Comparison of ENCODE assay signal across 27 cellular contexts in genomic region chr12:11668611-11669010, GRCh38. TPM values are rescaled to one million over a fixed set of nuclear protein-coding genes. Genes with fewer than 3 reads are reported as not detected.
A peak's percentile ranks its signal among the peaks of the same experiment; 100 is the strongest.
DNase-seq lines count a peak whose midpoint lies in the region; ATAC-seq and TF ChIP-seq lines count a peak whose summit lies in the region.
"Had no signal": no experiment of that assay in that cellular context is flagged by ENCODE, and none has a peak within 500 bp of the region (broad histone marks: within the 10 kb centered on the region; RNA-seq: fewer than 3 reads in every experiment).

No MANE protein-coding gene starts in this region.

- H4K20me1 ChIP-seq in DND-41 (ENCODE audit: insufficient read depth, low read length), result peaks cover 89% of the 10 kb centered on the region
- H4K20me1 ChIP-seq in mammary epithelial cell (ENCODE audit: insufficient read depth, low read length), result no peaks in the 10 kb centered on the region

- no peak for TF ChIP-seq RAD21 in Ishikawa (IDR thresholded peaks at IDR 0.05; ENCODE audit: low read depth)

- BruUV-seq in mammary epithelial cell (replicated peaks; lab: Mats Ljungman, UMichigan), result no TSS peak

- H3K9me3 ChIP-seq in DND-41 (ENCODE audit: insufficient read depth, low read length, severe bottlenecking) (no peaks in the 10 kb centered on the region), mammary epithelial cell (replicated peaks; ENCODE audit: insufficient read depth, low read length) (no peaks in the 10 kb centered on the region), neutrophil (no peaks in the 10 kb centered on the region)
- H3K9me3 ChIP-seq: suprapubic skin had no signal

- intact Hi-C loops in mammary epithelial cell (cut with micrococcal nuclease), result no loop called here

- H3K27ac ChIP-seq in DND-41 (ENCODE audit: low read length) (peak overlapping the region; percentile 32; the same call in 1 of the 2 replicates), mammary epithelial cell (ENCODE audit: insufficient read depth, low read depth, low read length) (no peak overlapping the region), neutrophil (peak overlapping the region; percentile 82)
- H3K27ac ChIP-seq: epithelial cell of prostate, suprapubic skin had no signal

- H2AFZ ChIP-seq in DND-41 (ENCODE audit: low read depth, low read length), result no peak overlapping the region
- H2AFZ ChIP-seq in mammary epithelial cell (ENCODE audit: low read depth, low read length), result peak overlapping the region; percentile 16

- dilution Hi-C loops in mammary epithelial cell (cut with HindIII; ENCODE audit: low sequenced_read_pairs), result no loop called here

- no peak overlapping the region for H3K9ac ChIP-seq in DND-41 (ENCODE audit: low read depth, low read length)
- H3K9ac ChIP-seq in mammary epithelial cell (ENCODE audit: insufficient read depth, low read length), result no peak overlapping the region

- TF ChIP-seq EP300 in Ishikawa (IDR thresholded peaks at IDR 0.05; ENCODE audit: borderline replicate concordance), result no peak

- no peak for TF ChIP-seq CTCF in DND-41 (IDR thresholded peaks at IDR 0.05; ENCODE audit: borderline replicate concordance, extremely low read depth, low read length, poor library complexity, severe bottlenecking)
- TF ChIP-seq CTCF in mammary epithelial cell (conservative IDR thresholded peaks at IDR 0.05 in 1 of 2, IDR thresholded peaks at IDR 0.05 in 1 of 2; ENCODE audit: extremely low read depth in 1 of 2, insufficient read depth in 1 of 2, low read depth in 1 of 2, low read length in 2 of 2), result no peak
- TF ChIP-seq CTCF in neutrophil (IDR thresholded peaks at IDR 0.05), result no peak
- no peak for TF ChIP-seq CTCF in GM10248 (IDR thresholded peaks at IDR 0.05; ENCODE audit: control extremely low read depth, extremely low read depth, low read depth, missing control alignments)

- H3K79me2 ChIP-seq in DND-41 (ENCODE audit: insufficient read depth, low read length), result peaks cover 100% of the 10 kb centered on the region
- H3K79me2 ChIP-seq in mammary epithelial cell (ENCODE audit: insufficient read depth, low read length), result peaks cover 93% of the 10 kb centered on the region

- H3K4me2 ChIP-seq in DND-41 (ENCODE audit: insufficient read depth, low read length) (no peak overlapping the region), mammary epithelial cell (ENCODE audit: insufficient read depth, low read depth, low read length) (peak overlapping the region; percentile 45)

- in situ Hi-C loops in mammary epithelial cell (cut with MboI; ENCODE audit: low sequenced_read_pairs in 2 of 2), result no loop called here

- no peak for DNase-seq in DND-41
- peak; percentile 56 for DNase-seq in mammary epithelial cell
- DNase-seq in GM10248 (ENCODE audit: extremely low spot score), result no peak
- DNase-seq in nucleus accumbens (lab: John Stamatoyannopoulos, UW), result no peak
- DNase-seq: activated CD4-positive, CD25-positive, alpha-beta regulatory T cell treated with anti-CD3 and anti-CD28 coated beads, Interleukin-2, amount 50 U/mL, for 72 hours; activated CD8-positive, alpha-beta T cell treated with anti-CD3 and anti-CD28 coated beads for 36 hours; activated naive CD8-positive, alpha-beta T cell treated with anti-CD3 and anti-CD28 coated beads, Interleukin-2, amount 10 ng/mL, durations not matched to agents 7 days and 5 days; CD8-positive, alpha-beta memory T cell; DMS153; dorsolateral prefrontal cortex; GDM1; HCEC 1CT; left colon; naive thymus-derived CD4-positive, alpha-beta T cell; NCI-H1417; NCI-H2081 treated with DMSO at 0.1 percent for 48 hours; NCI-H345; retina; SHP77 treated with DMSO at 0.1 percent for 48 hours; stimulated activated CD4-positive, alpha-beta T cell treated with anti-CD3 and anti-CD28 coated beads, Interleukin-4, amount 100 ng/mL, for 1 hour; stimulated activated naive B cell treated with anti-CD40 and anti-IgM and Interleukin-4, amounts not matched to agents 10 μg/mL and 1 μg/mL and 100 μg/mL, for 72 hours had no signal

- H3K27me3 ChIP-seq in DND-41 (ENCODE audit: insufficient read depth, low read length, poor library complexity) (no peaks in the 10 kb centered on the region), mammary epithelial cell (ENCODE audit: insufficient read depth, low read length) (no peaks in the 10 kb centered on the region), neutrophil (no peaks in the 10 kb centered on the region)
- H3K27me3 ChIP-seq: dorsolateral prefrontal cortex, suprapubic skin had no signal

- peaks cover 8% of the 10 kb centered on the region; the same call in 1 of the 2 replicates for H3K4me1 ChIP-seq in DND-41 (ENCODE audit: insufficient read depth, low read length)
- peaks cover 7% of the 10 kb centered on the region for H3K4me1 ChIP-seq in mammary epithelial cell (ENCODE audit: insufficient read depth, low read length)
- peaks cover 69 to 88% of the 10 kb centered on the region in 2 experiments for H3K4me1 ChIP-seq in neutrophil (ENCODE audit: control insufficient read depth in 1 of 2, insufficient read depth in 1 of 2, low read depth in 1 of 2, low read length in 1 of 2)

- POLR2A ChIA-PET in GM10248 (lab: Yijun Ruan, JAX), result no interaction called here

- H3K4me3 ChIP-seq in DND-41 (ENCODE audit: low read depth in 1 of 2, low read length in 2 of 2) (no peak overlapping the region), mammary epithelial cell (replicated peaks in 1 of 3; ENCODE audit: insufficient read depth in 1 of 3, low read depth in 2 of 3, low read length in 3 of 3) (no peak overlapping the region), neutrophil (ENCODE audit: low read depth in 1 of 2, low read length in 1 of 2) (peak overlapping the region; percentile 2 to 18)
- H3K4me3 ChIP-seq: suprapubic skin had no signal

- ATAC-seq in DND-41 (ENCODE audit: insufficient read depth, low read depth), result no peak; the same call in 2 of the 3 replicates
- no peak for ATAC-seq in GM21786 (IDR thresholded peaks at IDR 0.05; ENCODE audit: unreplicated experiment)
- ATAC-seq: activated CD8-positive, alpha-beta T cell treated with anti-CD3 and anti-CD28 coated beads for 36 hours; left colon; naive thymus-derived CD4-positive, alpha-beta T cell; Panc1; stimulated activated naive B cell treated with anti-CD40 and anti-IgM and Interleukin-4, amounts not matched to agents 10 μg/mL and 1 μg/mL and 100 μg/mL, for 72 hours had no signal

- WGBS in mammary epithelial cell (ENCODE audit: low coverage, missing lambda C conversion rate), result 27% methylated on average over 6 of the region's 6 CpGs

- CTCF ChIA-PET in mammary epithelial cell (lab: Charles Lee; ENCODE audit: low non-redundant PET) (no interaction called here), GM10248 (lab: Yijun Ruan, JAX) (interaction anchor here (1.0 kb wide), 1 partner anchor 11 kb away, joined by 5 read pairs; no protein-coding TSS in a partner anchor)

- H3K36me3 ChIP-seq in DND-41 (ENCODE audit: insufficient read depth, low read length) (peaks cover 28% of the 10 kb centered on the region), mammary epithelial cell (ENCODE audit: insufficient read depth, low read length) (no peaks in the 10 kb centered on the region), neutrophil (no peaks in the 10 kb centered on the region)
- H3K36me3 ChIP-seq: suprapubic skin had no signal

TF ChIP-seq in Ishikawa, 13 proteins besides CTCF, POLR2A, EP300 and RAD21:
- no peak for TF ChIP-seq ZBTB7A (IDR thresholded peaks at IDR 0.05; ENCODE audit: low read depth)
- peak; percentile 37; the same call in 1 of the 2 replicates for TF ChIP-seq CEBPB (IDR thresholded peaks at IDR 0.05)

RNA-seq across cellular contexts. Expression of gene ETV6, which starts 19.1 kb away (rescaled TPM):
- 10 to 100 TPM; 16.7 to 28.3 TPM for total RNA-seq in mammary epithelial cell
- 6.3 TPM for polyA plus RNA-seq in mammary epithelial cell
- 41.9 TPM for polyA minus RNA-seq in mammary epithelial cell

Comparison
In these comparisons a context has a peak if more than half of its experiments do, and no peak if none do; other contexts are left out.
1. H3K4me3 ChIP-seq: peak in neutrophil (2 of 2); none in DND-41 (0 of 2) and mammary epithelial cell (0 of 3).